Comparison of ENCODE assay signal across 8 cellular contexts in the genomic region with DNA sequence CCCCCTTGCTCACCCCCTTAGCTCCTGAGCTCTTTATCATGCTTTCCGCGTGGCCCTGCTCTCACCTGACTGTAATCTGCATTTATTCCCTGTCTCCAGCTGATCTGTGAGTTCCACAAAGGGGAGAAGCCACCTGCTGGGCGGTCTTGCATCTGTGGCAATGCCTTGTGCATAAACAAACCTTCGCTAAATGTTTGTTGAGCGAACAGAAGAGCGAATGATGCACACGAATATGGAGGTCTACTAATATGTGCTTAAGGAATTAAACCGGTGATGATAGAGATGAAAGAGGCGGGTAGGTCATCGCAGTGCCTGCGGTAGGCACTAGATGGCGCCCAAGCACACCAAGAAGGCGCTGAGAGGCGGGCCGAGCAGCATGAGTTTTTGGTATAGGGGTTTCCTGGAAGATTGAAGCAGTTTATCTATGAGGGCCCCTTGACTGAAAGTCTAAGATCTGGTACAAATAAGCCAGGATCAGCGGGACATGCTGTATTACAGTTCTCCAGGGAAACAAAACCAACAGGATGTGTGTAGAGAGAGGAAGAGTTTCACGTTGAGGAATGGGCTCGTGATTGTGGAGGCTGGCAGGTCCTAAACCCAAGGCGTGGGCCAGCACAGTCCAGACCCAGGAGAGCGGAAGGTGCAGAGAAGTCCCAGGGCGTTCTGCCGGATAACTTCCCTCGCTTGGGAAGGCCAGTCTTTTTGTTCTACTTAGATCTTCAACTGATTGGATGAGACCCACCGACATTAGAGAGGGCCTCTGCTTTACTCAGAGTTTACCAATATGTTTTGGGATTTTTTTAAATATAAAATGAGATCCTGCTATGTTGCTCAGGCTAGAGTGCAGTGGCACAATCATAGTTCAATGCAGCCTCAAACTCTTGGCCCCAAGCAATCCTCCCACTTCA. TPM values are rescaled to one million over a fixed set of nuclear protein-coding genes. Genes with fewer than 3 reads are reported as not detected.
DNase-seq lines count a peak whose midpoint lies in the region; ATAC-seq, FAIRE-seq and TF ChIP-seq lines count a peak whose summit lies in the region.

No MANE protein-coding gene starts in this region.

- no peak overlapping the region for H3K27ac ChIP-seq in HUES48 (ENCODE audit: low read depth, low read length)

- H3K27me3 ChIP-seq in HUES48 (ENCODE audit: control insufficient read depth, insufficient read depth, low read length): no peaks in the 10 kb centered on the region

- peak; percentile 31 for FAIRE-seq in RCC 7860 (lab: Jason Lieb, UNC)

- H3K36me3 Mint-ChIP-seq in natural killer cell: no peaks in the 10 kb centered on the region
- no peaks in the 10 kb centered on the region for H3K36me3 Mint-ChIP-seq in stimulated activated naive B cell treated with anti-CD40 and anti-IgM and Interleukin-4, amounts not matched to agents 10 μg/mL and 1 μg/mL and 100 μg/mL, for 72 hours

- ATAC-seq in natural killer cell: peak; percentile 95 to 99 (median 99)
- peak; percentile 93 to 94 for ATAC-seq in stimulated activated naive B cell treated with anti-CD40 and anti-IgM and Interleukin-4, amounts not matched to agents 10 μg/mL and 1 μg/mL and 100 μg/mL, for 72 hours (replicated peaks)

- peaks cover 7 to 8% of the 10 kb centered on the region in 2 donors for H3K27me3 Mint-ChIP-seq in natural killer cell (ENCODE audit: low read depth in 2 of 2)
- peaks cover 6 to 10% of the 10 kb centered on the region in 2 donors for H3K27me3 Mint-ChIP-seq in stimulated activated naive B cell treated with anti-CD40 and anti-IgM and Interleukin-4, amounts not matched to agents 10 μg/mL and 1 μg/mL and 100 μg/mL, for 72 hours

- H3K9me3 ChIP-seq in HUES48 (ENCODE audit: control insufficient read depth, insufficient read depth, low read length): no peaks in the 10 kb centered on the region

- H3K4me1 ChIP-seq in HUES48 (ENCODE audit: control insufficient read depth, insufficient read depth, low read length): peaks cover 29% of the 10 kb centered on the region

- no peak overlapping the region for H3K9ac ChIP-seq in HUES48 (ENCODE audit: low read depth, low read length)

- intact Hi-C loops in natural killer cell (cut with micrococcal nuclease): loop anchor here (1.0 kb wide), 1 partner anchor 323 kb away; no protein-coding TSS in a partner anchor

- no peaks in the 10 kb centered on the region for H3K9me3 Mint-ChIP-seq in natural killer cell
- H3K9me3 Mint-ChIP-seq in stimulated activated naive B cell treated with anti-CD40 and anti-IgM and Interleukin-4, amounts not matched to agents 10 μg/mL and 1 μg/mL and 100 μg/mL, for 72 hours: no peaks in the 10 kb centered on the region

- TF ChIP-seq CTCF in natural killer cell (IDR thresholded peaks at IDR 0.05): peak; percentile 92

- peak; percentile 72 to 78 for DNase-seq in NCI-H2081 (lab: John Stamatoyannopoulos, UW)
- no peak for DNase-seq in NCI-H2081 treated with DMSO at 0.1 percent for 48 hours (lab: John Stamatoyannopoulos, UW)
- DNase-seq in RCC 7860 (ENCODE audit: low spot score): peak; percentile 42
- DNase-seq in activated T-cell treated with anti-CD3 and anti-CD28 coated beads, Interleukin-2, amount 50 U/mL, for 48 hours: peak; percentile 93
- peak; percentile 66 for DNase-seq in fibroblast of peridontal ligament (ENCODE audit: extremely low read depth)
- DNase-seq in natural killer cell: peak; percentile 77
- DNase-seq in stimulated activated naive B cell treated with anti-CD40 and anti-IgM and Interleukin-4, amounts not matched to agents 10 μg/mL and 1 μg/mL and 100 μg/mL, for 72 hours: peak; percentile 67

- H3K4me3 Mint-ChIP-seq in natural killer cell: no peak overlapping the region
- no peak overlapping the region for H3K4me3 Mint-ChIP-seq in stimulated activated naive B cell treated with anti-CD40 and anti-IgM and Interleukin-4, amounts not matched to agents 10 μg/mL and 1 μg/mL and 100 μg/mL, for 72 hours

- no peak overlapping the region for H3K27ac Mint-ChIP-seq in natural killer cell
- H3K27ac Mint-ChIP-seq in stimulated activated naive B cell treated with anti-CD40 and anti-IgM and Interleukin-4, amounts not matched to agents 10 μg/mL and 1 μg/mL and 100 μg/mL, for 72 hours: no peak overlapping the region

- H3K4me3 ChIP-seq in HUES48 (ENCODE audit: low read depth, low read length): peak overlapping the region; percentile 43

- H3K36me3 ChIP-seq in HUES48 (ENCODE audit: control insufficient read depth, insufficient read depth, low read length): no peaks in the 10 kb centered on the region

- H3K4me1 Mint-ChIP-seq in natural killer cell: peaks cover 7% of the 10 kb centered on the region in 2 donors
- H3K4me1 Mint-ChIP-seq in stimulated activated naive B cell treated with anti-CD40 and anti-IgM and Interleukin-4, amounts not matched to agents 10 μg/mL and 1 μg/mL and 100 μg/mL, for 72 hours: peaks cover 6 to 12% of the 10 kb centered on the region in 2 donors

RNA-seq across cellular contexts. Expression of gene TOMM20, which starts 34.7 kb away (rescaled TPM):
- total RNA-seq in natural killer cell: 10 to 100 TPM; 59.5 to 72.3 (median 60.2) TPM
